ENCODE assay signal across 22 cellular contexts in the genomic region with DNA sequence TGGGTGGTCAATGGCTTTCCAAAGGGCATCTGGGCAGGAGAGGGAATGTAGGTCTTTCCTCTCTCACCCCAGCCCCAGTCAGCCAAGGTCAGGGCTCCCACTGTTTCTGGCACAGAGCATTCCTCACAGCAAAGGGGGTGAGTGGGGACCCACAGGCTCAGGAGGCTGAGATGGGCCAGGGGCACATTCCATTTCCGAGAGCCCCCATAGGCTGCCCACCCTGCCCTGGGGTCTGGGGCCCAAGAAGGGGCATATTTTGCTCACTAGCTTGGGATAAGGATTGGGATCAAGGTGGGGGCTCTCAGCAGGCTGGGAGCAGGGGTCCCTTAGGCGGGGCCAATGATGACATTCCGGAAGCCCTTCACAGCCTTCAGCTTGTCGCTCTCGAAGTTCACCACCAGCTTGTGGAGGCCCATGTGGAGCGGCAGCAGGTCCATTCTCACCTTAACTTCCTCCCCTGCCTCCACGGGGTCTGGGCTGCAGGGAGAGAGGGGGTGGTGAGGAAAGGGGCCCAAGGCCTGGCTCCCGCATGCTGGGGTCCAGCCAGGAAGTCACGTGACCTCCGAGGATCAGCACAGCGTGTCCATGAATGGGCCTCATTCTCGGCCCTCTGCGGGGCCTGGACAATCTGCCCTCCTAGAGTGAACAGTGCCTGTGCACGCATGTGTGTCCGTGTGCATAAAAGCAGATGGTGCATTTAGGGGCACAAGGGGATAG. TPM values are rescaled to one million over a fixed set of nuclear protein-coding genes. Genes with fewer than 3 reads are reported as not detected.
DNase-seq lines count a peak whose midpoint lies in the region; ATAC-seq and TF ChIP-seq lines count a peak whose summit lies in the region.
"Had no signal": no experiment of that assay in that cellular context is flagged by ENCODE, and none has a peak within 500 bp of the region (broad histone marks: within the 10 kb centered on the region; RNA-seq: fewer than 3 reads in every experiment).

No MANE protein-coding gene starts in this region.

- intact Hi-C loops in heart left ventricle (cut with DNase I) = loop anchor here in 5 of 10 donors (5.0 to 10.0 kb wide), 3 partner anchors 32 to 58 kb away; no protein-coding TSS in a partner anchor
- intact Hi-C loops in Right ventricle myocardium superior (cut with DNase I) = no loop called here
- intact Hi-C loops in upper lobe of right lung (cut with DNase I) = loop anchor here (10.0 kb wide), 1 partner anchor 55 kb away; no protein-coding TSS in a partner anchor

- H3K4me3 ChIP-seq in heart left ventricle (no peak overlapping the region), upper lobe of right lung (no peak overlapping the region)
- H3K4me3 ChIP-seq: A549, SK-N-MC, thyroid gland had no signal

- H3K4me1 Mint-ChIP-seq in nephron progenitor cell (peaks cover 37% of the 10 kb centered on the region), glutamatergic neuron (ENCODE audit: low read depth, unreplicated experiment) (peaks cover 7% of the 10 kb centered on the region)

- ATAC-seq in heart left ventricle = no peak
- no peak for ATAC-seq in Right ventricle myocardium superior (ENCODE audit: poor library complexity)
- ATAC-seq in upper lobe of right lung = no peak
- no peak for ATAC-seq in GM21515 (IDR thresholded peaks at IDR 0.05; ENCODE audit: unreplicated experiment)
- no peak for ATAC-seq in activated CD4-positive, CD25-positive, alpha-beta regulatory T cell treated with anti-CD3 and anti-CD28 coated beads, Interleukin-2, amount 50 U/mL, for 24 hours
- ATAC-seq: A549; activated CD4-positive, alpha-beta T cell treated with anti-CD3 and anti-CD28 coated beads for 36 hours; T-helper 17 cell had no signal

- peaks cover 8% of the 10 kb centered on the region for H3K27me3 Mint-ChIP-seq in nephron progenitor cell (ENCODE audit: low read depth, poor library complexity)
- H3K27me3 Mint-ChIP-seq in glutamatergic neuron (ENCODE audit: unreplicated experiment) = peaks cover 1% of the 10 kb centered on the region
- H3K27me3 Mint-ChIP-seq: activated CD4-positive, alpha-beta T cell treated with anti-CD3 and anti-CD28 coated beads for 36 hours; stimulated activated naive CD8-positive, alpha-beta T cell treated with anti-CD3 and anti-CD28 coated beads, Interleukin-15, Interleukin-2, amounts not matched to agents 100 ng/mL and 50 ng/mL, for 24 hours had no signal

- peaks cover 13 to 70% (median 41%) of the 10 kb centered on the region in 12 donors for H3K4me1 ChIP-seq in heart left ventricle
- peaks cover 24% of the 10 kb centered on the region for H3K4me1 ChIP-seq in upper lobe of right lung

- H3K27ac Mint-ChIP-seq in nephron progenitor cell (peak overlapping the region; percentile 64), glutamatergic neuron (ENCODE audit: unreplicated experiment) (no peak overlapping the region)
- H3K27ac Mint-ChIP-seq: activated CD4-positive, alpha-beta T cell treated with anti-CD3 and anti-CD28 coated beads for 36 hours; CD4-positive, alpha-beta memory T cell; progenitor cell of endocrine pancreas; stimulated activated naive CD8-positive, alpha-beta T cell treated with anti-CD3 and anti-CD28 coated beads, Interleukin-15, Interleukin-2, amounts not matched to agents 100 ng/mL and 50 ng/mL, for 24 hours; T-helper 17 cell had no signal

- H3K4me3 Mint-ChIP-seq in nephron progenitor cell = no peak overlapping the region
- no peak overlapping the region for H3K4me3 Mint-ChIP-seq in glutamatergic neuron (ENCODE audit: unreplicated experiment)
- H3K4me3 Mint-ChIP-seq: activated CD4-positive, alpha-beta T cell treated with anti-CD3 and anti-CD28 coated beads for 36 hours; CD4-positive, alpha-beta memory T cell; stimulated activated naive CD8-positive, alpha-beta T cell treated with anti-CD3 and anti-CD28 coated beads, Interleukin-15, Interleukin-2, amounts not matched to agents 100 ng/mL and 50 ng/mL, for 24 hours; T-helper 17 cell had no signal

- TF ChIP-seq POLR2A in heart left ventricle (IDR thresholded peaks at IDR 0.05) = no peak

- H3K9me3 Mint-ChIP-seq in nephron progenitor cell (no peaks in the 10 kb centered on the region), glutamatergic neuron (ENCODE audit: unreplicated experiment) (peaks cover 1% of the 10 kb centered on the region)
- H3K9me3 Mint-ChIP-seq: CD4-positive, alpha-beta memory T cell; stimulated activated naive CD8-positive, alpha-beta T cell treated with anti-CD3 and anti-CD28 coated beads, Interleukin-15, Interleukin-2, amounts not matched to agents 100 ng/mL and 50 ng/mL, for 24 hours had no signal

- WGBS in heart left ventricle, 4 donors = 74 to 83% (median 81%) methylated on average over 11 to 15 of the region's 15 CpGs

- no peaks in the 10 kb centered on the region for H3K9me3 ChIP-seq in heart left ventricle
- no peaks in the 10 kb centered on the region for H3K9me3 ChIP-seq in upper lobe of right lung
- H3K9me3 ChIP-seq: A549, thyroid gland had no signal

- H3K27ac ChIP-seq in heart left ventricle (peak overlapping the region in 8 of 12 donors; percentile 1 to 90 (median 38)), upper lobe of right lung (peak overlapping the region; percentile 30)
- H3K27ac ChIP-seq: SK-N-MC, thyroid gland had no signal

- H3K36me3 Mint-ChIP-seq in nephron progenitor cell (ENCODE audit: low read depth) (no peaks in the 10 kb centered on the region), glutamatergic neuron (ENCODE audit: unreplicated experiment) (no peaks in the 10 kb centered on the region)
- H3K36me3 Mint-ChIP-seq: CD4-positive, alpha-beta memory T cell had no signal

- TF ChIP-seq CTCF in heart left ventricle (IDR thresholded peaks at IDR 0.05) = no peak
- no peak for TF ChIP-seq CTCF in nephron progenitor cell (IDR thresholded peaks at IDR 0.05)
- TF ChIP-seq CTCF in upper lobe of right lung (IDR thresholded peaks at IDR 0.05) = no peak
- no peak for TF ChIP-seq CTCF in glutamatergic neuron (IDR thresholded peaks at IDR 0.05; ENCODE audit: partially characterized antibody, unreplicated experiment)

- DNase-seq in heart left ventricle (peak in 1 of 5 donors; percentile 29), Right ventricle myocardium superior (no peak), dermis blood vessel endothelial cell (peak; percentile 2), nephron progenitor cell (no peak), upper lobe of right lung (peak; percentile 48), glutamatergic neuron (no peak)
- DNase-seq: activated CD4-positive, alpha-beta T cell treated with anti-CD3 and anti-CD28 coated beads for 36 hours; activated effector memory CD4-positive, alpha-beta T cell treated with Interleukin-2 at 50 U/mL for 16 hours; activated T-cell treated with anti-CD3 and anti-CD28 coated beads for 4 hours; CD4-positive, alpha-beta memory T cell; mammary epithelial cell; NCI-H1417 treated with DMSO at 0.1 percent for 48 hours; NCI-H2081 treated with DMSO at 0.1 percent for 48 hours; NCI-H226; T-helper 17 cell; thyroid gland had no signal

- H3K27me3 ChIP-seq in heart left ventricle (no peaks in the 10 kb centered on the region), upper lobe of right lung (no peaks in the 10 kb centered on the region)
- H3K27me3 ChIP-seq: thyroid gland had no signal

- H3K36me3 ChIP-seq in heart left ventricle = peaks cover 0 to 59% (median 49%) of the 10 kb centered on the region in 9 donors
- peaks cover 39% of the 10 kb centered on the region for H3K36me3 ChIP-seq in upper lobe of right lung
- H3K36me3 ChIP-seq: thyroid gland had no signal

RNA-seq across cellular contexts. Expression of a gene that starts 35.0 kb away (rescaled TPM):
- total RNA-seq in heart left ventricle (1,000 to 10,000 TPM in 1 of 9 donors, 100 to 1,000 TPM in 8; 271 to 1,146 (median 567) TPM), Right ventricle myocardium superior (469 TPM), dermis blood vessel endothelial cell (401 and 1,564 TPM in 2 replicates), upper lobe of right lung (562 TPM), glutamatergic neuron (ENCODE audit: unreplicated experiment) (not detected)
- 100 to 1,000 TPM; 211 to 972 TPM for polyA plus RNA-seq in heart left ventricle

Comparison
In these comparisons a context has a peak if more than half of its experiments do, and no peak if none do; other contexts are left out.
1. DNase-seq: peak in dermis blood vessel endothelial cell (single experiment) and upper lobe of right lung (single experiment); none in Right ventricle myocardium superior (single experiment), nephron progenitor cell (single experiment) and glutamatergic neuron (single experiment).
2. RNA of a gene that starts 35.0 kb away (total RNA-seq): 271 to 1,146 TPM in heart left ventricle, 562 TPM in upper lobe of right lung (single experiment), 469 TPM in Right ventricle myocardium superior (single experiment) and 401 to 1,564 TPM in dermis blood vessel endothelial cell; not detected in glutamatergic neuron (single experiment); every median in the first group is over 100 times any median in the second.